ENCODE assay signal across 8 cellular contexts in the genomic region with DNA sequence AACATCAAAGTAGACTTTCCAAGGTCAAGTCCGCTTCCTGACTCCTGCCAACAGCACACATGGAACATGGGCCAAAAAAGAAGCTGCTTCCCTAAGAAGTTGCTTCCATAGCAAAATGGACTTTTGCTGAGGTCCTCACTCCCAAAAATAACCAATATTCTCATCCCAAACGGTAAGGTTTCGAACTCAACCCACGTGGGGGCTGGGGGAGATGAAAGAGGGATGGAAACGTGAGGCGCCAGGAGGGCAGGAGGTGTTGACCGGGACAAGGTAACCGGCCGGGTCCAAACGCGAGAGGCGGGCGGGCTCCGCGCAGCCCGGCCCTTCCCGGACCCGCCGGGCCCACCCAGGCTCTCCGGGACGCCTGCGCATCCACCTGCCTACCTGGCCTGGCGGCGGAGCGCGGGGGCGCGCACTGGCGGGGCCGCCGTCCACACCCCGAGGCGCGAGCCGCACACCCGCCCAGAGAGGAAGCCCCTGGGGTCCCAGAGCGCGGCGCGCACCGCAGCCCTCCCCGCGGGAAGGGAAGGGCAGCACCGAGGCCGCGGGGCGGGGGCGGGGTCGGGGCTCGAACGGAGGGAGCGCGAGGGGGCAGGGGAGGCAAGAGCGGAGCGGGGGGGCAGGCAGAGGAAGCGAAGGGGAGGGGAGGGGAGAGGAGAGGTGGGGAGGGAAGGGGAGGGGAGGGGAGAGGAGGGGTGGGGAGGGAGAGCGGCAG. TPM values are rescaled to one million over a fixed set of nuclear protein-coding genes. Genes with fewer than 3 reads are reported as not detected.
A peak's percentile ranks its signal among the peaks of the same experiment; 100 is the strongest.
DNase-seq lines count a peak whose midpoint lies in the region; ATAC-seq lines count a peak whose summit lies in the region.

No MANE protein-coding gene starts in this region.

- no peaks in the 10 kb centered on the region for H3K9me3 Mint-ChIP-seq in naive B cell
- H3K9me3 Mint-ChIP-seq in stimulated activated memory B cell treated with anti-CD40 and anti-IgM and Interleukin-4, amounts not matched to agents 10 μg/mL and 1 μg/mL and 100 μg/mL, for 72 hours = peaks cover 5% of the 10 kb centered on the region

- ATAC-seq in GM18511 (IDR thresholded peaks at IDR 0.05; ENCODE audit: unreplicated experiment) (peak; percentile 28), HG02798 (IDR thresholded peaks at IDR 0.05; ENCODE audit: poor library complexity, unreplicated experiment) (peak; percentile 27), naive B cell (ENCODE audit: low read depth in 2 of 2) (peak; percentile 33 to 37)
- peak; percentile 65 for ATAC-seq in stimulated activated memory B cell treated with anti-CD40 and anti-IgM and Interleukin-4, amounts not matched to agents 10 μg/mL and 1 μg/mL and 100 μg/mL, for 72 hours

- H3K27ac ChIP-seq in epithelial cell of prostate = peak overlapping the region; percentile 69

- peaks cover 34 to 41% (median 37%) of the 10 kb centered on the region in 3 donors for H3K4me1 Mint-ChIP-seq in naive B cell
- H3K4me1 Mint-ChIP-seq in stimulated activated memory B cell treated with anti-CD40 and anti-IgM and Interleukin-4, amounts not matched to agents 10 μg/mL and 1 μg/mL and 100 μg/mL, for 72 hours = peaks cover 57% of the 10 kb centered on the region

- no peaks in the 10 kb centered on the region for H3K27me3 Mint-ChIP-seq in naive B cell
- H3K27me3 Mint-ChIP-seq in stimulated activated memory B cell treated with anti-CD40 and anti-IgM and Interleukin-4, amounts not matched to agents 10 μg/mL and 1 μg/mL and 100 μg/mL, for 72 hours = no peaks in the 10 kb centered on the region

- peak overlapping the region; percentile 79 to 94 (median 91) for H3K27ac Mint-ChIP-seq in naive B cell
- H3K27ac Mint-ChIP-seq in stimulated activated memory B cell treated with anti-CD40 and anti-IgM and Interleukin-4, amounts not matched to agents 10 μg/mL and 1 μg/mL and 100 μg/mL, for 72 hours = peak overlapping the region; percentile 89

- H3K4me3 Mint-ChIP-seq in naive B cell = peak overlapping the region; percentile 87 to 95 (median 94)
- peak overlapping the region; percentile 90 for H3K4me3 Mint-ChIP-seq in stimulated activated memory B cell treated with anti-CD40 and anti-IgM and Interleukin-4, amounts not matched to agents 10 μg/mL and 1 μg/mL and 100 μg/mL, for 72 hours

- DNase-seq in NCI-H345 (lab: John Stamatoyannopoulos, UW) (peak; percentile 78), epithelial cell of prostate (ENCODE audit: low read depth, low spot score) (no peak), naive B cell (peak; percentile 73), superior temporal gyrus (ENCODE audit: extremely low spot score) (no peak)
- peak; percentile 20 to 42 (median 36) for DNase-seq in activated CD8-positive, alpha-beta memory T cell treated with anti-CD3 and anti-CD28 coated beads for 48 hours (ENCODE audit: low read depth in 2 of 3, low spot score in 2 of 3)

- H3K36me3 Mint-ChIP-seq in naive B cell = no peaks in the 10 kb centered on the region
- peaks cover 21% of the 10 kb centered on the region for H3K36me3 Mint-ChIP-seq in stimulated activated memory B cell treated with anti-CD40 and anti-IgM and Interleukin-4, amounts not matched to agents 10 μg/mL and 1 μg/mL and 100 μg/mL, for 72 hours

RNA-seq across cellular contexts. Expression of gene LMBR1, which starts 0.7 kb away (rescaled TPM):
- polyA plus RNA-seq in naive B cell (ENCODE audit: low read depth in 6 of 6) = 10 to 100 TPM; 35.3 to 49.3 (median 40.9) TPM

RNA-seq across cellular contexts. Expression of gene NOM1, which starts 57.3 kb away (rescaled TPM):
- 1 to 10 TPM; 1.8 to 8.6 (median 3.3) TPM for polyA plus RNA-seq in naive B cell (ENCODE audit: low read depth in 6 of 6)

Comparison
In these comparisons a context has a peak if more than half of its experiments do, and no peak if none do; other contexts are left out.
1. DNase-seq: peak in NCI-H345 (single experiment), activated CD8-positive, alpha-beta memory T cell treated with anti-CD3 and anti-CD28 coated beads for 48 hours (3 of 3) and naive B cell (single experiment); none in epithelial cell of prostate (single experiment) and superior temporal gyrus (single experiment).
2. Peak in every context shown above with its lines, with median percentiles within 50 percentile points of each other: ATAC-seq.